In the genomic region with DNA sequence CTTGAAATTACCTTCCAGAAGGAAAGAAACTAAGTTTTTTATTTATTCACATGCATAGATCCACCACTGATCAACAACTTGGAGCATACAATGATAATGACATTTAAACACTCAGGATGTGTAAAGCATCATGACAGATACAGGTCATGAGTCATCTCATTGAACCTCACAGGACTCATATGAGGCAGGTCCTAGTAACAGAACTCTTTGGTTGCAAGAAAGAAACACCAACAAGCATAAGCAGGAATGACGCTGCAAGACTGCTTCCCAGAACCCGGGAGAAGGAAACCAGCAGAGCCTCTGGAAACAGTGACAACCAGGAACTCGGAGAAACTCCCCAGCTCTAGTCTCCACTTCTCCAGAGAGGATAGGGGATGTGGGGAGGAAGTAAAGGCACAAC, we compare ENCODE assay signal across 18 cellular contexts.
DNase-seq lines count a peak whose midpoint lies in the region; ATAC-seq, FAIRE-seq and TF ChIP-seq lines count a peak whose summit lies in the region.
"Had no signal": no experiment of that assay in that cellular context is flagged by ENCODE, and none has a peak within 500 bp of the region (broad histone marks: within the 10 kb centered on the region; RNA-seq: fewer than 3 reads in every experiment).

No MANE protein-coding gene starts in this region.

- no peak for TF ChIP-seq POLR2A in HepG2 (IDR thresholded peaks at IDR 0.05; ENCODE audit: insufficient read depth in 1 of 2, low read depth in 2 of 2, low read length in 2 of 2)
- no peak for TF ChIP-seq POLR2A in right lobe of liver (IDR thresholded peaks at IDR 0.05)
- TF ChIP-seq POLR2A in vagina (IDR thresholded peaks at IDR 0.05): no peak
- TF ChIP-seq POLR2A in transverse colon (IDR thresholded peaks at IDR 0.05): no peak

- ATAC-seq in HepG2 (no peak), right lobe of liver (no peak)
- ATAC-seq: A549, esophagus mucosa, left cardiac atrium, right cardiac atrium had no signal

- whole genome bisulfite sequencing in HepG2 (ENCODE audit: low lambda C conversion rate): 15% methylated on average over 3 of the region's 3 CpGs
- 84% methylated on average over 3 of the region's 3 CpGs for whole genome bisulfite sequencing in right lobe of liver (ENCODE audit: insufficient coverage, low coverage, low lambda C conversion rate, missing lambda C conversion rate)
- WGBS in transverse colon (ENCODE audit: low coverage in 1 of 2), 2 donors: 85 to 100% methylated on average over 1 to 3 of the region's 3 CpGs

- no peaks in the 10 kb centered on the region for H3K79me2 ChIP-seq in HepG2 (ENCODE audit: insufficient read depth, low read length)

- no peak for TF ChIP-seq CTCF in HepG2 (CRISPR knock-in tag; IDR thresholded peaks at IDR 0.05)
- TF ChIP-seq CTCF in right lobe of liver (IDR thresholded peaks at IDR 0.05): no peak
- no peak for TF ChIP-seq CTCF in fibroblast of mammary gland (conservative IDR thresholded peaks at IDR 0.05; ENCODE audit: control insufficient read depth, insufficient read depth, low read depth, low read length)
- no peak for TF ChIP-seq CTCF in vagina (IDR thresholded peaks at IDR 0.05)
- no peak for TF ChIP-seq CTCF in transverse colon (IDR thresholded peaks at IDR 0.05)

- DNase-seq in HepG2 (ENCODE audit: low spot score) (no peak), right lobe of liver (no peak), T1000 (lab: John Stamatoyannopoulos, UW) (peak; percentile 6), fibroblast of mammary gland (ENCODE audit: low read depth) (peak; percentile 69), vagina (ENCODE audit: extremely low spot score in 2 of 2) (no peak), transverse colon (no peak), 8988T (no peak)
- DNase-seq: activated CD4-positive, alpha-beta T cell treated with anti-CD3 and anti-CD28 coated beads, Interleukin-2, amount 50 U/mL, for 4 hours; activated naive CD4-positive, alpha-beta T cell treated with anti-CD3 and anti-CD28 coated beads for 36 hours; CD4-positive, alpha-beta T cell; hypothalamus; left cardiac atrium; NCI-H2081 treated with DMSO at 0.1 percent for 48 hours; NCI-H524 treated with DMSO at 0.1 percent for 48 hours; right cardiac atrium had no signal

- intact Hi-C loops in HepG2 (cut with micrococcal nuclease; ENCODE audit: unreplicated experiment): no loop called here
- intact Hi-C loops in right lobe of liver (cut with DNase I): no loop called here
- intact Hi-C loops in vagina (cut with DNase I): no loop called here
- intact Hi-C loops in transverse colon (cut with DNase I; ENCODE audit: low total_unique reads): no loop called here

- H3K9me3 ChIP-seq in HepG2 (ENCODE audit: low read length) (no peaks in the 10 kb centered on the region), right lobe of liver (no peaks in the 10 kb centered on the region), subcutaneous abdominal adipose tissue (ENCODE audit: control insufficient read depth in 5 of 5, low read length in 5 of 5) (peaks cover 0 to 3% (median 0%) of the 10 kb centered on the region in 5 donors), vagina (no peaks in the 10 kb centered on the region), transverse colon (no peaks in the 10 kb centered on the region)
- H3K9me3 ChIP-seq: A549 had no signal

- CTCF ChIA-PET in HepG2 (lab: Yijun Ruan, JAX; ENCODE audit: low intra/inter-chr PET ratio, low total read pairs): no interaction called here

- H3K4me3 ChIP-seq in HepG2 (replicated peaks in 1 of 3; ENCODE audit: insufficient read depth in 1 of 3, low read depth in 2 of 3, low read length in 3 of 3) (no peak overlapping the region), right lobe of liver (no peak overlapping the region), fibroblast of mammary gland (ENCODE audit: control insufficient read depth, low read depth, low read length) (no peak overlapping the region), subcutaneous abdominal adipose tissue (ENCODE audit: low read depth in 1 of 5, low read length in 5 of 5) (no peak overlapping the region), vagina (no peak overlapping the region), transverse colon (no peak overlapping the region)
- H3K4me3 ChIP-seq: A549 had no signal

- peaks cover 2 to 8% of the 10 kb centered on the region in 2 experiments; a peak in 2 of 5 replicates for H3K27me3 ChIP-seq in HepG2 (ENCODE audit: control insufficient read depth in 1 of 2, insufficient read depth in 2 of 2, low read length in 2 of 2)
- no peaks in the 10 kb centered on the region for H3K27me3 ChIP-seq in right lobe of liver
- no peaks in the 10 kb centered on the region for H3K27me3 ChIP-seq in subcutaneous abdominal adipose tissue (ENCODE audit: control insufficient read depth in 5 of 5, insufficient read depth in 4 of 5, low read length in 5 of 5)
- no peaks in the 10 kb centered on the region for H3K27me3 ChIP-seq in vagina
- no peaks in the 10 kb centered on the region for H3K27me3 ChIP-seq in transverse colon

- H4K20me1 ChIP-seq in HepG2 (ENCODE audit: insufficient read depth, low read length): no peaks in the 10 kb centered on the region

- H3K36me3 ChIP-seq in HepG2 (replicated peaks in 1 of 2; ENCODE audit: control insufficient read depth in 1 of 2, insufficient read depth in 2 of 2, low read length in 2 of 2) (no peaks in the 10 kb centered on the region), right lobe of liver (no peaks in the 10 kb centered on the region), subcutaneous abdominal adipose tissue (ENCODE audit: control insufficient read depth in 5 of 5, insufficient read depth in 5 of 5, low read length in 5 of 5) (no peaks in the 10 kb centered on the region), vagina (no peaks in the 10 kb centered on the region), transverse colon (no peaks in the 10 kb centered on the region)

- BruUV-seq in HepG2 (replicated peaks; lab: Mats Ljungman, UMichigan): no TSS peak

- POLR2A ChIA-PET in HepG2 (lab: Yijun Ruan, JAX): no interaction called here

- no peak for FAIRE-seq in HepG2 (lab: Jason Lieb, UNC)
- FAIRE-seq: A549 had no signal

- H3K9ac ChIP-seq in HepG2 (ENCODE audit: insufficient read depth, low read depth, low read length) (no peak overlapping the region), subcutaneous abdominal adipose tissue (ENCODE audit: low read length in 5 of 5) (no peak overlapping the region)

- TF ChIP-seq RAD21 in HepG2 (CRISPR knock-in tag; IDR thresholded peaks at IDR 0.05): no peak

- TF ChIP-seq EP300 in HepG2 (IDR thresholded peaks at IDR 0.05; ENCODE audit: low read depth in 2 of 2, low read length in 2 of 2): no peak
- TF ChIP-seq EP300 in HepG2 (CRISPR knock-in tag; IDR thresholded peaks at IDR 0.05; ENCODE audit: borderline replicate concordance): no peak
- TF ChIP-seq EP300 in transverse colon (IDR thresholded peaks at IDR 0.05; ENCODE audit: low read depth): no peak

- no peak overlapping the region for H2AFZ ChIP-seq in HepG2 (ENCODE audit: low read length)

- H3K4me2 ChIP-seq in HepG2 (ENCODE audit: low read depth, low read length): no peak overlapping the region
- H3K4me2 ChIP-seq: A549 had no signal

- no peaks in the 10 kb centered on the region for H3K4me1 ChIP-seq in HepG2 (ENCODE audit: insufficient read depth, low read length)
- H3K4me1 ChIP-seq in right lobe of liver: no peaks in the 10 kb centered on the region
- H3K4me1 ChIP-seq in subcutaneous abdominal adipose tissue (ENCODE audit: control insufficient read depth in 5 of 5, insufficient read depth in 5 of 5, low read length in 5 of 5): peaks cover 0 to 4% (median 3%) of the 10 kb centered on the region in 5 donors
- H3K4me1 ChIP-seq in vagina: no peaks in the 10 kb centered on the region
- H3K4me1 ChIP-seq in transverse colon: no peaks in the 10 kb centered on the region
- H3K4me1 ChIP-seq: A549 had no signal

- H3K27ac ChIP-seq in HepG2 (ENCODE audit: extremely low read length, insufficient read depth, low read length) (no peak overlapping the region), right lobe of liver (no peak overlapping the region), subcutaneous abdominal adipose tissue (ENCODE audit: low read depth, low read length) (peak overlapping the region; percentile 24), vagina (no peak overlapping the region), transverse colon (no peak overlapping the region)
- H3K27ac ChIP-seq: A549 had no signal

- in situ Hi-C loops in HepG2 (cut with HindIII; ENCODE audit: extremely low pct_ligation_motif_present, low pct_unique_long_range_greater_than_20kb): no loop called here
- in situ Hi-C loops in transverse colon (cut with MboI; ENCODE audit: low pct_ligation_motif_present in 1 of 4, low pct_unique_long_range_greater_than_20kb in 1 of 4, low sequenced_read_pairs in 3 of 4): no loop called here

TF ChIP-seq in HepG2, 621 proteins besides CTCF, POLR2A, EP300 and RAD21:
- TF ChIP-seq FOXO1 (CRISPR knock-in tag; IDR thresholded peaks at IDR 0.05) (no peak), CREB1 (IDR thresholded peaks at IDR 0.05) (0 out of 2 replicates have a peak, but pooled peaks have one; percentile 8), CREB1 (CRISPR knock-in tag; IDR thresholded peaks at IDR 0.05) (no peak)

Comparison
In these comparisons a context has a peak if more than half of its experiments do, and no peak if none do; other contexts are left out.
1. DNase-seq: peak in T1000 (single experiment) and fibroblast of mammary gland (single experiment); none in HepG2 (single experiment), right lobe of liver (0 of 3), vagina (0 of 2), transverse colon (single experiment) and 8988T (single experiment).